ENCODE assay signal across 8 cellular contexts in genomic region chr22:42071508-42071907, GRCh38. TPM values are rescaled to one million over a fixed set of nuclear protein-coding genes. Genes with fewer than 3 reads are reported as not detected.
DNase-seq lines count a peak whose midpoint lies in the region; TF ChIP-seq lines count a peak whose summit lies in the region.
"Not testable (repeated sequence)": the region's sequence is repeated elsewhere in the genome, so short reads cannot be mapped to it uniquely, and the experiment has no call there.

No MANE protein-coding gene starts in this region.

- BruUV-seq in OCI-LY7 (replicated peaks; lab: Mats Ljungman, UMichigan); MCF 10A (replicated peaks; lab: Mats Ljungman, UMichigan): not testable (repeated sequence)

- TF ChIP-seq EP300 in transverse colon (IDR thresholded peaks at IDR 0.05; ENCODE audit: low read depth): not testable (repeated sequence)

- not testable (repeated sequence) for H3K79me2 ChIP-seq in OCI-LY7 (ENCODE audit: insufficient read depth, low read depth, low read length)

- not testable (repeated sequence) for DNase-seq in OCI-LY7 (ENCODE audit: low spot score); MCF 10A (ENCODE audit: unreplicated experiment); fibroblast of villous mesenchyme (ENCODE audit: low read depth); transverse colon
- DNase-seq in activated CD8-positive, alpha-beta memory T cell treated with anti-CD3 and anti-CD28 coated beads for 24 hours: peak; percentile 52
- DNase-seq in mesenteric fat pad (ENCODE audit: low spot score): peak; percentile 35

- H3K4me2 ChIP-seq in OCI-LY7 (ENCODE audit: low read length): peak overlapping the region; percentile 85

- H3K4me3 ChIP-seq in OCI-LY7 (ENCODE audit: low read depth, low read length, poor library complexity, severe bottlenecking): peak overlapping the region; percentile 74
- peak overlapping the region; percentile 68 for H3K4me3 ChIP-seq in fibroblast of villous mesenchyme (ENCODE audit: low read depth, low read length)
- peak overlapping the region; percentile 90 for H3K4me3 ChIP-seq in rectal smooth muscle tissue (ENCODE audit: low read length)
- H3K4me3 ChIP-seq in transverse colon: peak overlapping the region in 2 of 4 donors; percentile 61 to 78

- not testable (repeated sequence) for H3K27me3 ChIP-seq in rectal smooth muscle tissue (ENCODE audit: control insufficient read depth, insufficient read depth, low read length); transverse colon

- not testable (repeated sequence) for H3K9me2 ChIP-seq in OCI-LY7 (ENCODE audit: insufficient read depth, low read length)

- H2AFZ ChIP-seq in OCI-LY7 (ENCODE audit: low read length): peak overlapping the region; percentile 84; the same call in 1 of the 2 replicates

- in situ Hi-C loops in transverse colon (cut with MboI; ENCODE audit: low pct_ligation_motif_present in 1 of 4, low pct_unique_long_range_greater_than_20kb in 1 of 4, low sequenced_read_pairs in 3 of 4): not testable (repeated sequence)

- H3K4me1 ChIP-seq in ES-I3 (ENCODE audit: insufficient read depth, low read length): not testable (repeated sequence)
- H3K4me1 ChIP-seq in OCI-LY7 (ENCODE audit: insufficient read depth, low read length, poor library complexity, severe bottlenecking) (peaks cover 18% of the 10 kb centered on the region), rectal smooth muscle tissue (ENCODE audit: control insufficient read depth, insufficient read depth, low read length) (peaks cover 15% of the 10 kb centered on the region), transverse colon (peaks cover 21 to 40% (median 31%) of the 10 kb centered on the region in 4 donors)

- H3K4me1 Mint-ChIP-seq in MCF 10A (ENCODE audit: insufficient read depth, unreplicated experiment): not testable (repeated sequence)

- peak overlapping the region; percentile 89 for H3K27ac Mint-ChIP-seq in MCF 10A (ENCODE audit: low read depth, unreplicated experiment)

- H3K36me3 Mint-ChIP-seq in MCF 10A (ENCODE audit: insufficient read depth, unreplicated experiment): not testable (repeated sequence)

- not testable (repeated sequence) for H3K27ac ChIP-seq in OCI-LY7 (ENCODE audit: low read depth, low read length, poor library complexity, severe bottlenecking)
- H3K27ac ChIP-seq in rectal smooth muscle tissue (ENCODE audit: low read depth, low read length): peak overlapping the region; percentile 98
- peak overlapping the region; percentile 86 to 96 (median 93) for H3K27ac ChIP-seq in transverse colon

- H3K36me3 ChIP-seq in ES-I3 (ENCODE audit: insufficient read depth, low read length); transverse colon: not testable (repeated sequence)
- H3K36me3 ChIP-seq in OCI-LY7 (ENCODE audit: insufficient read depth, low read length): 0 out of 2 replicates have a peak, but pooled peaks cover 13% of the 10 kb centered on the region
- peaks cover 12% of the 10 kb centered on the region for H3K36me3 ChIP-seq in rectal smooth muscle tissue (ENCODE audit: control insufficient read depth, insufficient read depth, low read length)

- not testable (repeated sequence) for TF ChIP-seq POLR2A in transverse colon (IDR thresholded peaks at IDR 0.05)

- not testable (repeated sequence) for H3K9me3 Mint-ChIP-seq in MCF 10A (ENCODE audit: unreplicated experiment)

- not testable (repeated sequence) for H4K20me1 ChIP-seq in OCI-LY7 (ENCODE audit: insufficient read depth, low read length)

- CTCF ChIA-PET in OCI-LY7 (lab: Charles Lee; ENCODE audit: unreplicated experiment): interaction anchor here (0.6 kb wide), 1 partner anchor 143 kb away, joined by 6 read pairs; no protein-coding TSS in a partner anchor
- CTCF ChIA-PET in MCF 10A (lab: Yijun Ruan, JAX): not testable (repeated sequence)

- H3K9ac ChIP-seq in ES-I3 (ENCODE audit: low read depth, low read length) (peak overlapping the region; percentile 66; the same call in 1 of the 2 replicates), rectal smooth muscle tissue (ENCODE audit: low read length) (peak overlapping the region; percentile 88)

- intact Hi-C loops in OCI-LY7 (cut with micrococcal nuclease; ENCODE audit: unreplicated experiment); MCF 10A (cut with micrococcal nuclease): not testable (repeated sequence)
- intact Hi-C loops in transverse colon (cut with DNase I; ENCODE audit: low total_unique reads): loop anchor here (1.0 kb wide), 1 partner anchor 19 kb away; the partner anchor contains the start of gene NDUFA6

- not testable (repeated sequence) for TF ChIP-seq CTCF in OCI-LY7 (conservative IDR thresholded peaks at IDR 0.05; ENCODE audit: low read length); MCF 10A (IDR thresholded peaks at IDR 0.05; ENCODE audit: unreplicated experiment); fibroblast of villous mesenchyme (IDR thresholded peaks at IDR 0.05; ENCODE audit: insufficient read depth, low read depth, low read length); transverse colon (IDR thresholded peaks at IDR 0.05)

- POLR2A ChIA-PET in OCI-LY7 (lab: Charles Lee): interaction anchor here (0.6 kb wide), 1 partner anchor 235 kb away, joined by 3 read pairs; no protein-coding TSS in a partner anchor
- POLR2A ChIA-PET in MCF 10A (lab: Yijun Ruan, JAX): interaction anchor here (0.6 to 3.6 kb wide), 6 partner anchors 8 to 978 kb away, joined by 3 to 39 read pairs (median 5); partner anchors contain the start of genes CENPM, NDUFA6 and SMDT1

- 62 to 64% methylated on average over 3 to 7 of the region's 7 CpGs for WGBS in transverse colon (ENCODE audit: low coverage in 1 of 2), 2 donors

- H3K27me3 Mint-ChIP-seq in MCF 10A (ENCODE audit: insufficient read depth, unreplicated experiment): not testable (repeated sequence)

- H3K9me3 ChIP-seq in ES-I3 (ENCODE audit: control insufficient read depth, insufficient read depth, low read length); OCI-LY7 (ENCODE audit: low read length); transverse colon: not testable (repeated sequence)

- peak overlapping the region; percentile 82 for H3K4me3 Mint-ChIP-seq in MCF 10A (ENCODE audit: unreplicated experiment)

RNA-seq across cellular contexts. Expression of gene NAGA, which starts 0.9 kb away (rescaled TPM):
- 11.2 and 16.9 TPM in 2 replicates for total RNA-seq in OCI-LY7 (2014; rRNA removed; shearing (Covaris generic))
- total RNA-seq in OCI-LY7 (2022): 14.4 and 14.9 TPM in 2 replicates
- total RNA-seq in MCF 10A (2022): 8.0 and 9.1 TPM in 2 replicates
- total RNA-seq in fibroblast of villous mesenchyme: 31.1 and 41.6 TPM in 2 replicates
- total RNA-seq in mesenteric fat pad: 25.8 TPM
- total RNA-seq in transverse colon: 100 to 1,000 TPM in 2 of 4 donors, 10 to 100 TPM in 2; 48.3 to 120 (median 96.0) TPM

RNA-seq across cellular contexts. Expression of gene PHETA2, which starts 2.5 kb away (rescaled TPM):
- total RNA-seq in OCI-LY7 (2014; rRNA removed; shearing (Covaris generic)): 0.05 TPM in 1 of 2 replicates, not detected in the other
- total RNA-seq in OCI-LY7 (2022) (0.23 and 0.35 TPM in 2 replicates), MCF 10A (2022) (0.27 TPM in 1 of 2 replicates, not detected in the other), fibroblast of villous mesenchyme (19.0 and 21.2 TPM in 2 replicates), mesenteric fat pad (11.0 TPM), transverse colon (10 to 100 TPM in 3 of 4 donors, 1 to 10 TPM in 1; 6.4 to 17.6 (median 12.7) TPM)

RNA-seq across cellular contexts. Expression of gene SMDT1, which starts 8.0 kb away (rescaled TPM):
- total RNA-seq in OCI-LY7 (2014; rRNA removed; shearing (Covaris generic)): 23.0 and 31.5 TPM in 2 replicates
- 111 and 114 TPM in 2 replicates for total RNA-seq in OCI-LY7 (2022)
- total RNA-seq in MCF 10A (2022): 76.9 and 96.7 TPM in 2 replicates
- total RNA-seq in fibroblast of villous mesenchyme: 5.2 and 6.1 TPM in 2 replicates
- 69.3 TPM for total RNA-seq in mesenteric fat pad
- total RNA-seq in transverse colon: 10 to 100 TPM in 3 of 4 donors, 1 to 10 TPM in 1; 4.8 to 44.9 (median 18.8) TPM

RNA-seq across cellular contexts. Expression of gene NDUFA6, which starts 19.1 kb away (rescaled TPM):
- 49.8 and 62.4 TPM in 2 replicates for total RNA-seq in OCI-LY7 (2014; rRNA removed; shearing (Covaris generic))
- 57.6 and 63.8 TPM in 2 replicates for total RNA-seq in OCI-LY7 (2022)
- total RNA-seq in MCF 10A (2022): 74.9 and 80.4 TPM in 2 replicates
- total RNA-seq in fibroblast of villous mesenchyme: 40.6 TPM in 2 replicates
- total RNA-seq in mesenteric fat pad: 55.8 TPM
- 100 to 1,000 TPM in 1 of 4 donors, 10 to 100 TPM in 3; 17.2 to 723 (median 88.7) TPM for total RNA-seq in transverse colon

RNA-seq across cellular contexts. Expression of gene CYP2D6, which starts 59.1 kb away (rescaled TPM):
- 2.4 and 3.0 TPM in 2 replicates for total RNA-seq in OCI-LY7 (2014; rRNA removed; shearing (Covaris generic))
- total RNA-seq in OCI-LY7 (2022) (4.1 and 4.5 TPM in 2 replicates), MCF 10A (2022) (2.0 and 3.5 TPM in 2 replicates), fibroblast of villous mesenchyme (under 0.01 and 0.32 TPM in 2 replicates), mesenteric fat pad (0.26 TPM), transverse colon (1 to 10 TPM; 1.2 to 9.7 (median 3.3) TPM)
